ENCODE assay signal across 1 cellular context in genomic region chr5:80204808-80205614, GRCh38.
A peak's percentile ranks its signal among the peaks of the same experiment; 100 is the strongest.
TF ChIP-seq lines count a peak whose summit lies in the region.

No MANE protein-coding gene starts in this region.

TF ChIP-seq in K562, 482 proteins besides CTCF, POLR2A, EP300 and RAD21 (continued from another document and continues in another):
- TF ChIP-seq CLOCK (CRISPR knock-in tag; IDR thresholded peaks at IDR 0.05; ENCODE audit: borderline replicate concordance) (no peak), CAMTA2 (CRISPR knock-in tag; conservative IDR thresholded peaks at IDR 0.05) (no peak), TAL1 (IDR thresholded peaks at IDR 0.05) (peak; percentile 97), TGIF2 (CRISPR knock-in tag; IDR thresholded peaks at IDR 0.05) (no peak), ZNF668 (CRISPR knock-in tag; IDR thresholded peaks at IDR 0.05) (0 out of 2 replicates have a peak, but pooled peaks have one; percentile 21), GABPA (tag; conservative IDR thresholded peaks at IDR 0.05; ENCODE audit: low read depth) (no peak), POLR2AphosphoS2 (IDR thresholded peaks at IDR 0.05; ENCODE audit: low read length) (no peak), FOXA1 (IDR thresholded peaks at IDR 0.05; ENCODE audit: borderline replicate concordance) (peak; percentile 92), PML (IDR thresholded peaks at IDR 0.05; ENCODE audit: low read length) (peak; percentile 94), AFF1 (IDR thresholded peaks at IDR 0.05; ENCODE audit: low read depth in 1 of 2, partially characterized antibody in 2 of 2) (peak; percentile 52 to 88), TCFL5 (CRISPR knock-in tag; conservative IDR thresholded peaks at IDR 0.05) (no peak), REST (CRISPR knock-in tag; IDR thresholded peaks at IDR 0.05; ENCODE audit: low read depth) (no peak), TEAD1 (CRISPR knock-in tag; IDR thresholded peaks at IDR 0.05) (peak; percentile 21 to 83; a peak in 2 of 4 replicates), PHTF2 (CRISPR knock-in tag; IDR thresholded peaks at IDR 0.05) (no peak), KDM2B (CRISPR knock-in tag; IDR thresholded peaks at IDR 0.05) (no peak), CUX1 (CRISPR knock-in tag; IDR thresholded peaks at IDR 0.05) (0 out of 2 replicates have a peak, but pooled peaks have one; percentile 43), ZNF175 (CRISPR knock-in tag; IDR thresholded peaks at IDR 0.05; ENCODE audit: low read depth) (peak; percentile 77; the same call in 1 of the 2 replicates), RFX7 (CRISPR knock-in tag; IDR thresholded peaks at IDR 0.05) (no peak), HOXB6 (CRISPR knock-in tag; IDR thresholded peaks at IDR 0.05; ENCODE audit: borderline replicate concordance) (no peak), NFE2 (IDR thresholded peaks at IDR 0.05; ENCODE audit: low read depth) (0 out of 2 replicates have a peak, but pooled peaks have one; percentile 20), YBX1 (IDR thresholded peaks at IDR 0.05) (no peak), HNRNPLL (IDR thresholded peaks at IDR 0.05; ENCODE audit: low read depth, low read length, poor library complexity, severe bottlenecking) (no peak), HSF4 (CRISPR knock-in tag; IDR thresholded peaks at IDR 0.05; ENCODE audit: borderline replicate concordance) (no peak), POLR2B (IDR thresholded peaks at IDR 0.05; ENCODE audit: low read depth, partially characterized antibody) (no peak), KHSRP (IDR thresholded peaks at IDR 0.05) (peak; percentile 71; the same call in 1 of the 2 replicates), PHB2 (IDR thresholded peaks at IDR 0.05; ENCODE audit: low read depth) (peak; percentile 78; the same call in 1 of the 2 replicates), MYNN (IDR thresholded peaks at IDR 0.05) (peak; percentile 86), MYNN (CRISPR knock-in tag; IDR thresholded peaks at IDR 0.05) (no peak), PKNOX1 (IDR thresholded peaks at IDR 0.05) (peak; percentile 54; the same call in 1 of the 2 replicates), ZBTB17 (CRISPR knock-in tag; IDR thresholded peaks at IDR 0.05) (peak; percentile 83), ELK1 (CRISPR knock-in tag; IDR thresholded peaks at IDR 0.05) (no peak), TAF1 (IDR thresholded peaks at IDR 0.05; ENCODE audit: control insufficient read depth, extremely low read depth, insufficient read depth, low read length, severe bottlenecking) (no peak), TRIM25 (IDR thresholded peaks at IDR 0.05; ENCODE audit: borderline replicate concordance) (no peak), ARID2 (IDR thresholded peaks at IDR 0.05) (no peak), TCF7 (IDR thresholded peaks at IDR 0.05; ENCODE audit: borderline replicate concordance) (0 out of 2 replicates have a peak, but pooled peaks have one; percentile 25), E2F1 (CRISPR knock-in tag; IDR thresholded peaks at IDR 0.05) (no peak), ZNF280A (IDR thresholded peaks at IDR 0.05; ENCODE audit: low read depth, partially characterized antibody) (no peak)
